8 cellular contexts compared by ENCODE assay signal in genomic region chr12:8698132-8698829, GRCh38. TPM values are rescaled to one million over a fixed set of nuclear protein-coding genes. Genes with fewer than 3 reads are reported as not detected.
A peak's percentile ranks its signal among the peaks of the same experiment; 100 is the strongest.
DNase-seq lines count a peak whose midpoint lies in the region; ATAC-seq and TF ChIP-seq lines count a peak whose summit lies in the region.

No MANE protein-coding gene starts in this region.

- H3K27ac Mint-ChIP-seq in activated naive CD8-positive, alpha-beta T cell treated with anti-CD3 and anti-CD28 coated beads, Interleukin-2, amount 50 U/mL, for 24 hours, result peak overlapping the region; percentile 85

- peak overlapping the region; percentile 85 for H3K4me3 Mint-ChIP-seq in activated naive CD8-positive, alpha-beta T cell treated with anti-CD3 and anti-CD28 coated beads, Interleukin-2, amount 50 U/mL, for 24 hours

- H3K27me3 ChIP-seq in right atrium auricular region (no peaks in the 10 kb centered on the region), rectal smooth muscle tissue (ENCODE audit: control insufficient read depth, insufficient read depth, low read length) (no peaks in the 10 kb centered on the region)

- H3K36me3 Mint-ChIP-seq in activated naive CD8-positive, alpha-beta T cell treated with anti-CD3 and anti-CD28 coated beads, Interleukin-2, amount 50 U/mL, for 24 hours (ENCODE audit: low read depth), result peaks cover 3% of the 10 kb centered on the region

- H3K9me3 ChIP-seq in right atrium auricular region, result no peaks in the 10 kb centered on the region

- H3K4me3 ChIP-seq in right atrium auricular region, result peak overlapping the region; percentile 73 to 99
- peak overlapping the region; percentile 93 for H3K4me3 ChIP-seq in rectal smooth muscle tissue (ENCODE audit: low read length)

- TF ChIP-seq CTCF in right atrium auricular region (IDR thresholded peaks at IDR 0.05), result no peak

- ATAC-seq in HG03095 (IDR thresholded peaks at IDR 0.05; ENCODE audit: unreplicated experiment), result peak; percentile 21
- ATAC-seq in activated naive CD8-positive, alpha-beta T cell treated with anti-CD3 and anti-CD28 coated beads, Interleukin-2, amount 50 U/mL, for 24 hours, result peak; percentile 33

- peak overlapping the region; percentile 94 to 96 for H3K27ac ChIP-seq in right atrium auricular region
- peak overlapping the region; percentile 97 for H3K27ac ChIP-seq in rectal smooth muscle tissue (ENCODE audit: low read depth, low read length)

- in situ Hi-C loops in SK-MEL-5 (cut with HindIII; ENCODE audit: low pct_unique_long_range_greater_than_20kb, low sequenced_read_pairs), result no loop called here

- peak overlapping the region; percentile 83 for H3K9ac ChIP-seq in rectal smooth muscle tissue (ENCODE audit: low read length)

- H3K27me3 Mint-ChIP-seq in activated naive CD8-positive, alpha-beta T cell treated with anti-CD3 and anti-CD28 coated beads, Interleukin-2, amount 50 U/mL, for 24 hours, result peaks cover 15% of the 10 kb centered on the region

- peak; percentile 30 for DNase-seq in NCI-H1105 treated with DMSO at 0.1 percent for 48 hours (lab: John Stamatoyannopoulos, UW)
- DNase-seq in NCI-H1105 (lab: John Stamatoyannopoulos, UW), result no peak
- peak; percentile 57 for DNase-seq in SK-MEL-5 (ENCODE audit: low read depth, low spot score)
- DNase-seq in activated naive CD8-positive, alpha-beta T cell treated with anti-CD3 and anti-CD28 coated beads, Interleukin-2, amount 50 U/mL, for 24 hours, result peak; percentile 56
- DNase-seq in right atrium auricular region (ENCODE audit: low spot score), result no peak
- DNase-seq in HT-29 (ENCODE audit: low spot score), result no peak

- H3K4me1 ChIP-seq in right atrium auricular region (peaks cover 0 to 39% of the 10 kb centered on the region in 2 donors), rectal smooth muscle tissue (ENCODE audit: control insufficient read depth, insufficient read depth, low read length) (peaks cover 16% of the 10 kb centered on the region)

- H3K4me1 Mint-ChIP-seq in activated naive CD8-positive, alpha-beta T cell treated with anti-CD3 and anti-CD28 coated beads, Interleukin-2, amount 50 U/mL, for 24 hours, result peaks cover 20% of the 10 kb centered on the region

- no peaks in the 10 kb centered on the region for H3K9me3 Mint-ChIP-seq in activated naive CD8-positive, alpha-beta T cell treated with anti-CD3 and anti-CD28 coated beads, Interleukin-2, amount 50 U/mL, for 24 hours

- H3K36me3 ChIP-seq in right atrium auricular region (no peaks in the 10 kb centered on the region), rectal smooth muscle tissue (ENCODE audit: control insufficient read depth, insufficient read depth, low read length) (no peaks in the 10 kb centered on the region)

RNA-seq across cellular contexts. Expression of gene RIMKLB, which starts 0.5 kb away (rescaled TPM):
- 29.2 and 33.3 TPM in 2 replicates for total RNA-seq in SK-MEL-5 (2014; rRNA removed; shearing (Covaris generic))
- 8.5 and 13.7 TPM in 2 replicates for polyA plus RNA-seq in SK-MEL-5 (2015; cell fraction: cytosol; rRNA removed)
- polyA plus RNA-seq in SK-MEL-5 (2015; cell fraction: nucleus; rRNA removed), result 279 and 315 TPM in 2 replicates
- 10 to 100 TPM in 1 of 2 donors, 1 to 10 TPM in 1; 9.7 to 10.7 TPM for total RNA-seq in right atrium auricular region
- total RNA-seq in HT-29 (2014; rRNA removed; shearing (Covaris generic)), result not detected in 2 replicates

RNA-seq across cellular contexts. Expression of gene MFAP5, which starts 35.7 kb away (rescaled TPM):
- total RNA-seq in SK-MEL-5 (2014; rRNA removed; shearing (Covaris generic)), result not detected in 2 replicates
- 0.07 TPM in 1 of 2 replicates, not detected in the other for polyA plus RNA-seq in SK-MEL-5 (2015; cell fraction: cytosol; rRNA removed)
- not detected in 2 replicates for polyA plus RNA-seq in SK-MEL-5 (2015; cell fraction: nucleus; rRNA removed)
- 100 to 1,000 TPM in 1 of 2 donors, 10 to 100 TPM in 1; 22.1 to 104 TPM for total RNA-seq in right atrium auricular region
- not detected in 2 replicates for total RNA-seq in HT-29 (2014; rRNA removed; shearing (Covaris generic))

Comparison
In these comparisons a context has a peak if more than half of its experiments do, and no peak if none do; other contexts are left out.
1. DNase-seq: peak in NCI-H1105 treated with DMSO at 0.1 percent for 48 hours (single experiment), SK-MEL-5 (single experiment) and activated naive CD8-positive, alpha-beta T cell treated with anti-CD3 and anti-CD28 coated beads, Interleukin-2, amount 50 U/mL, for 24 hours (single experiment); none in NCI-H1105 (single experiment), right atrium auricular region (single experiment) and HT-29 (single experiment).
2. RNA of gene RIMKLB, which starts 0.5 kb away (total RNA-seq): 29.2 to 33.3 TPM in SK-MEL-5 and 9.7 to 10.7 TPM in right atrium auricular region; not detected in HT-29; every median in the first group is over 10 times any median in the second.
3. RNA of gene MFAP5, which starts 35.7 kb away (total RNA-seq): 22.1 to 104 TPM in right atrium auricular region; not detected in SK-MEL-5 and not detected in HT-29; every median in the first group is over 10 times any median in the second.